In the genomic region with DNA sequence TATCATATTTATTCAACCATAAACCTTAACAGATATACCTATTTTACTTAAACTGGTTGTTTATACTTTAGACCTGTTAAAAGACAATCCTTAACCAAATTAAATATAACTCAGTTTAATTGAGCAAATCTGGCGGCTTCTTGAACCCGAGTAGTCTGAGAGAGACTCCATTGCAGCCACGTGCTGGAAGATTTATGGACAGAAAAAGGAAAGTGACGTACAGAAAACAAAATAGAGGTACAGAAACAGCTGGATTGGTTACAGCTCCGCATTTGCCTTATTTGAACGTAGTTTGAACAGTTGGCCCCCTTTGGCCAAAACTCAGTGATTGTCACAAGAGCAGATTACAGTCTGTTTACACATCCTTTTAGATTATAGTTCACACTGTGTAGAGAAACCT, we compare ENCODE assay signal across 24 cellular contexts.
DNase-seq lines count a peak whose midpoint lies in the region; ATAC-seq, FAIRE-seq and TF ChIP-seq lines count a peak whose summit lies in the region.
"Had no signal": no experiment of that assay in that cellular context is flagged by ENCODE, and none has a peak within 500 bp of the region (broad histone marks: within the 10 kb centered on the region; RNA-seq: fewer than 3 reads in every experiment).

No MANE protein-coding gene starts in this region.

- H3K27me3 ChIP-seq in PC-9 (ENCODE audit: insufficient read depth, low read depth): no peaks in the 10 kb centered on the region
- H3K27me3 ChIP-seq: BE2C; BLaER1 treated with 17β-estradiol and CSF1 and Interleukin-3, amounts not matched to agents 10 nM and 100 nM had no signal

- no peak for TF ChIP-seq POLR2A in H54 (IDR thresholded peaks at IDR 0.05; ENCODE audit: low read depth, low read length)

- H3K4me3 Mint-ChIP-seq in nephron: no peak overlapping the region
- H3K4me3 Mint-ChIP-seq: CD14-positive monocyte; CD4-positive, alpha-beta T cell; CD8-positive, alpha-beta memory T cell; GM23338 had no signal

- peaks cover 19% of the 10 kb centered on the region for H3K4me1 ChIP-seq in PC-9 (replicated peaks; ENCODE audit: insufficient read depth)

- POLR2A ChIA-PET in PC-9 (lab: Charles Lee; ENCODE audit: unreplicated experiment): no interaction called here

- intact Hi-C loops in cardiac septum (cut with DNase I): no loop called here
- intact Hi-C loops in PC-9 (cut with micrococcal nuclease; ENCODE audit: unreplicated experiment): no loop called here

- no peaks in the 10 kb centered on the region for H3F3A ChIP-seq in PC-9 (ENCODE audit: insufficient read depth, low read depth)

- H3K4me1 Mint-ChIP-seq in nephron: peaks cover 65% of the 10 kb centered on the region
- H3K4me1 Mint-ChIP-seq: CD8-positive, alpha-beta memory T cell had no signal

- H3K9me3 ChIP-seq in PC-9 (ENCODE audit: insufficient read depth, low read depth): no peaks in the 10 kb centered on the region; the same call in 1 of the 2 replicates
- H3K9me3 ChIP-seq: A549; BE2C; BLaER1 treated with 17β-estradiol and CSF1 and Interleukin-3, amounts not matched to agents 10 nM and 100 nM; HAP-1 had no signal

- FAIRE-seq in H54 (lab: Jason Lieb, UNC): peak; percentile 50
- FAIRE-seq: GM18507 had no signal

- H3K79me2 ChIP-seq in PC-9 (ENCODE audit: low read depth): no peaks in the 10 kb centered on the region

- BruUV-seq in PC-9 (replicated peaks; lab: Mats Ljungman, UMichigan): no TSS peak

- no peak overlapping the region for H2AFZ ChIP-seq in PC-9
- H2AFZ ChIP-seq: GM23338 had no signal

- CTCF ChIA-PET in PC-9 (lab: Charles Lee): no interaction called here

- no peaks in the 10 kb centered on the region for H4K20me1 ChIP-seq in PC-9 (ENCODE audit: insufficient read depth)
- H4K20me1 ChIP-seq: BLaER1 treated with 17β-estradiol and CSF1 and Interleukin-3, amounts not matched to agents 10 nM and 100 nM had no signal

- H3K9me2 ChIP-seq in PC-9 (ENCODE audit: insufficient read depth): no peaks in the 10 kb centered on the region; the same call in 1 of the 2 replicates

- TF ChIP-seq CTCF in nephron (IDR thresholded peaks at IDR 0.05; ENCODE audit: unreplicated experiment in 3 of 3): no peak
- TF ChIP-seq CTCF in PC-9 (conservative IDR thresholded peaks at IDR 0.05): no peak

- H3K27ac ChIP-seq in PC-9: no peak overlapping the region
- H3K27ac ChIP-seq: A549; BLaER1 treated with 17β-estradiol and CSF1 and Interleukin-3, amounts not matched to agents 10 nM and 100 nM had no signal

- DNase-seq in H54 (ENCODE audit: insufficient read length, low spot score): no peak
- DNase-seq in NCI-H69 (lab: John Stamatoyannopoulos, UW): peak; percentile 25
- DNase-seq in left kidney (ENCODE audit: low read depth, low spot score): peak; percentile 62
- DNase-seq in cardiac septum (ENCODE audit: low spot score): no peak
- DNase-seq in NCI-H1092 treated with DMSO at 0.1 percent for 48 hours (lab: John Stamatoyannopoulos, UW): no peak
- no peak for DNase-seq in PC-9
- DNase-seq: 8988T; ACHN; AML-193; BE2C; Calu3; CD4-positive, alpha-beta T cell; CD8-positive, alpha-beta memory T cell; DMS53; DMS79 treated with DMSO at 0.1 percent for 48 hours; GF-D8 had no signal

- H3K9me3 Mint-ChIP-seq in nephron: no peaks in the 10 kb centered on the region
- H3K9me3 Mint-ChIP-seq: CD4-positive, alpha-beta T cell; CD8-positive, alpha-beta memory T cell; GM23338 had no signal

- H3K4me2 ChIP-seq in PC-9: no peak overlapping the region
- H3K4me2 ChIP-seq: A549; BLaER1 treated with 17β-estradiol and CSF1 and Interleukin-3, amounts not matched to agents 10 nM and 100 nM; GM23338 had no signal

- no peak for ATAC-seq in GM19452 (IDR thresholded peaks at IDR 0.05; ENCODE audit: unreplicated experiment)
- ATAC-seq: A549, GM23338 had no signal

- no peaks in the 10 kb centered on the region for H3K27me3 Mint-ChIP-seq in nephron (ENCODE audit: low read depth)
- H3K27me3 Mint-ChIP-seq: CD4-positive, alpha-beta T cell; CD8-positive, alpha-beta memory T cell had no signal

- peak overlapping the region; percentile 7 to 54 (median 15) for H3K27ac Mint-ChIP-seq in nephron
- H3K27ac Mint-ChIP-seq: CD14-positive monocyte; CD4-positive, alpha-beta T cell; CD8-positive, alpha-beta memory T cell; GM23338 had no signal

- no peak overlapping the region for H3K4me3 ChIP-seq in PC-9
- H3K4me3 ChIP-seq: A549; BLaER1 treated with 17β-estradiol and CSF1 and Interleukin-3, amounts not matched to agents 10 nM and 100 nM; GM23338; HAP-1 had no signal

- H3K36me3 ChIP-seq in PC-9 (ENCODE audit: low read depth): no peaks in the 10 kb centered on the region
- H3K36me3 ChIP-seq: BE2C; BLaER1 treated with 17β-estradiol and CSF1 and Interleukin-3, amounts not matched to agents 10 nM and 100 nM; HAP-1 had no signal

- H3K36me3 Mint-ChIP-seq in nephron (ENCODE audit: low read depth): peaks cover 3% of the 10 kb centered on the region

Comparison
In these comparisons a context has a peak if more than half of its experiments do, and no peak if none do; other contexts are left out.
1. DNase-seq: peak in NCI-H69 (single experiment) and left kidney (single experiment); none in H54 (single experiment), cardiac septum (single experiment), NCI-H1092 treated with DMSO at 0.1 percent for 48 hours (single experiment) and PC-9 (0 of 2).